In the genomic region with DNA sequence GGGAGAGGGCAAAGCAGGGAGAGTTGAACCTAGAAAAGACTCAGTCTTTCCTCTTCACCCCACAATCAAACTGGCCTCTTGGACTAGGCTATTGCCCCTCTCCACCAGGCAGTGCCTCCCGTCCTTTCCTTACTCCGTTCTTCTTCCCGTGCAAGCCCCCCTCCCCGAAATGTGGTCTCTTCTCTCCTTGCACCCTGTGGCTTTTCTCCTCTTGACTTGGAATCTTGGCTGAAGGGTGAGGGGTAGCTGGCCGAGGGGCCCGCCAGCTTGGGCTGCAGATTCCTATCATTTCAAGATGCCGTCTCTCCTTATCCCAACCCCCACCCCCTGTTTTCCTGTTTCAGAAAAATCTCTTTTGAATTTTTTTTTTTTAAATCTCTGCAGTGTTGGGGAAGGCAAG, we compare ENCODE assay signal across 19 cellular contexts. TPM values are rescaled to one million over a fixed set of nuclear protein-coding genes. Genes with fewer than 3 reads are reported as not detected.
DNase-seq lines count a peak whose midpoint lies in the region; ATAC-seq and TF ChIP-seq lines count a peak whose summit lies in the region.
"Had no signal": no experiment of that assay in that cellular context is flagged by ENCODE, and none has a peak within 500 bp of the region (broad histone marks: within the 10 kb centered on the region; RNA-seq: fewer than 3 reads in every experiment).

No MANE protein-coding gene starts in this region.

- peaks cover 11% of the 10 kb centered on the region for H3K4me1 Mint-ChIP-seq in activated T-cell treated with anti-CD3 and anti-CD28 coated beads, Interleukin-2, amount 50 U/mL, for 4 hours (ENCODE audit: low read depth)
- peaks cover 7% of the 10 kb centered on the region for H3K4me1 Mint-ChIP-seq in central memory CD8-positive, alpha-beta T cell
- H3K4me1 Mint-ChIP-seq in mesothelial cell of epicardium: peaks cover 69% of the 10 kb centered on the region
- H3K4me1 Mint-ChIP-seq in activated naive CD8-positive, alpha-beta T cell treated with anti-CD3 and anti-CD28 coated beads, Interleukin-2, amount 50 U/mL, for 24 hours: peaks cover 6% of the 10 kb centered on the region

- no peaks in the 10 kb centered on the region for H3K36me3 ChIP-seq in stomach
- H3K36me3 ChIP-seq: cardiac muscle cell had no signal

- H3K27me3 Mint-ChIP-seq in activated T-cell treated with anti-CD3 and anti-CD28 coated beads, Interleukin-2, amount 50 U/mL, for 4 hours (ENCODE audit: low read depth): peaks cover 13% of the 10 kb centered on the region
- H3K27me3 Mint-ChIP-seq in central memory CD8-positive, alpha-beta T cell: peaks cover 9% of the 10 kb centered on the region
- H3K27me3 Mint-ChIP-seq in mesothelial cell of epicardium (ENCODE audit: low read depth): peaks cover 28% of the 10 kb centered on the region
- peaks cover 35% of the 10 kb centered on the region for H3K27me3 Mint-ChIP-seq in activated naive CD8-positive, alpha-beta T cell treated with anti-CD3 and anti-CD28 coated beads, Interleukin-2, amount 50 U/mL, for 24 hours

- no peaks in the 10 kb centered on the region for H3K9me3 ChIP-seq in stomach
- H3K9me3 ChIP-seq: A549 had no signal

- peak overlapping the region in 3 of 5 donors; percentile 20 to 73 (median 72) for H3K27ac ChIP-seq in stomach
- H3K27ac ChIP-seq: A549, cardiac muscle cell had no signal

- intact Hi-C loops in stomach (cut with DNase I; ENCODE audit: low total_unique reads): no loop called here

- 48 to 75% (median 56%) methylated on average over 7 of the region's 7 CpGs for WGBS in stomach, 5 donors

- H3K4me3 ChIP-seq in stomach: peak overlapping the region in 2 of 4 donors; percentile 56 to 61
- H3K4me3 ChIP-seq: A549, cardiac muscle cell had no signal

- H3K9me3 Mint-ChIP-seq in activated T-cell treated with anti-CD3 and anti-CD28 coated beads, Interleukin-2, amount 50 U/mL, for 4 hours: no peaks in the 10 kb centered on the region
- no peaks in the 10 kb centered on the region for H3K9me3 Mint-ChIP-seq in central memory CD8-positive, alpha-beta T cell
- no peaks in the 10 kb centered on the region for H3K9me3 Mint-ChIP-seq in mesothelial cell of epicardium
- no peaks in the 10 kb centered on the region for H3K9me3 Mint-ChIP-seq in activated naive CD8-positive, alpha-beta T cell treated with anti-CD3 and anti-CD28 coated beads, Interleukin-2, amount 50 U/mL, for 24 hours

- TF ChIP-seq EP300 in stomach (IDR thresholded peaks at IDR 0.05): no peak

- H3K27ac Mint-ChIP-seq in central memory CD8-positive, alpha-beta T cell (ENCODE audit: low read depth): no peak overlapping the region
- peak overlapping the region; percentile 93 for H3K27ac Mint-ChIP-seq in mesothelial cell of epicardium
- no peak overlapping the region for H3K27ac Mint-ChIP-seq in activated naive CD8-positive, alpha-beta T cell treated with anti-CD3 and anti-CD28 coated beads, Interleukin-2, amount 50 U/mL, for 24 hours

- ATAC-seq in activated T-cell treated with anti-CD3 and anti-CD28 coated beads, Interleukin-2, amount 50 U/mL, for 4 hours: no peak
- ATAC-seq in central memory CD8-positive, alpha-beta T cell (replicated peaks; ENCODE audit: extremely low read depth, poor library complexity, severe bottlenecking): no peak
- ATAC-seq in HG03432 (IDR thresholded peaks at IDR 0.05; ENCODE audit: unreplicated experiment): no peak
- ATAC-seq in activated naive CD8-positive, alpha-beta T cell treated with anti-CD3 and anti-CD28 coated beads, Interleukin-2, amount 50 U/mL, for 24 hours: no peak
- ATAC-seq: A549; HepG2; left cardiac atrium; stimulated activated naive CD8-positive, alpha-beta T cell treated with anti-CD3 and anti-CD28 coated beads, Interleukin-15, Interleukin-2, amounts not matched to agents 100 U/mL and 50 U/mL, for 24 hours had no signal

- H3K4me1 ChIP-seq in stomach: peaks cover 18 to 28% (median 24%) of the 10 kb centered on the region in 4 donors

- no peaks in the 10 kb centered on the region for H3K36me3 Mint-ChIP-seq in activated T-cell treated with anti-CD3 and anti-CD28 coated beads, Interleukin-2, amount 50 U/mL, for 4 hours (ENCODE audit: insufficient read depth)
- H3K36me3 Mint-ChIP-seq in central memory CD8-positive, alpha-beta T cell (ENCODE audit: insufficient read depth): peaks cover 2% of the 10 kb centered on the region
- H3K36me3 Mint-ChIP-seq in mesothelial cell of epicardium: peaks cover 4% of the 10 kb centered on the region
- no peaks in the 10 kb centered on the region for H3K36me3 Mint-ChIP-seq in activated naive CD8-positive, alpha-beta T cell treated with anti-CD3 and anti-CD28 coated beads, Interleukin-2, amount 50 U/mL, for 24 hours (ENCODE audit: low read depth)

- TF ChIP-seq CTCF in mesothelial cell of epicardium (IDR thresholded peaks at IDR 0.05; ENCODE audit: unreplicated experiment) (no peak), stomach (IDR thresholded peaks at IDR 0.05) (no peak)

- no peak for TF ChIP-seq POLR2A in stomach (IDR thresholded peaks at IDR 0.05)

- peaks cover 10 to 63% (median 43%) of the 10 kb centered on the region in 3 donors for H3K27me3 ChIP-seq in stomach

- peak overlapping the region; percentile 29 for H3K4me3 Mint-ChIP-seq in activated T-cell treated with anti-CD3 and anti-CD28 coated beads, Interleukin-2, amount 50 U/mL, for 4 hours
- peak overlapping the region; percentile 84 for H3K4me3 Mint-ChIP-seq in central memory CD8-positive, alpha-beta T cell
- H3K4me3 Mint-ChIP-seq in mesothelial cell of epicardium: peak overlapping the region; percentile 84
- H3K4me3 Mint-ChIP-seq in activated naive CD8-positive, alpha-beta T cell treated with anti-CD3 and anti-CD28 coated beads, Interleukin-2, amount 50 U/mL, for 24 hours: no peak overlapping the region

- DNase-seq in activated T-cell treated with anti-CD3 and anti-CD28 coated beads, Interleukin-2, amount 50 U/mL, for 4 hours: no peak
- DNase-seq in activated T-cell treated with anti-CD3 and anti-CD28 coated beads, Interleukin-2, amount 50 U/mL, for 48 hours: no peak
- DNase-seq in central memory CD8-positive, alpha-beta T cell (ENCODE audit: low spot score in 2 of 2): no peak
- DNase-seq in mesothelial cell of epicardium (ENCODE audit: low spot score in 2 of 2, unreplicated experiment in 2 of 2): no peak
- no peak for DNase-seq in stomach
- DNase-seq in DMS 273 (lab: John Stamatoyannopoulos, UW; ENCODE audit: unreplicated experiment): no peak
- no peak for DNase-seq in activated naive CD8-positive, alpha-beta T cell treated with anti-CD3 and anti-CD28 coated beads, Interleukin-2, amount 50 U/mL, for 24 hours
- DNase-seq: activated CD4-positive, alpha-beta T cell treated with anti-CD3 and anti-CD28 coated beads for 1 hour; activated CD8-positive, alpha-beta memory T cell treated with anti-CD3 and anti-CD28 coated beads, Interleukin-2, amount 50 U/mL, for 48 hours; effector CD8-positive, alpha-beta T cell; left cardiac atrium; MM.1S; NCI-H2029 treated with DMSO at 0.1 percent for 48 hours; Right ventricle myocardium superior; stimulated activated naive CD8-positive, alpha-beta T cell treated with anti-CD3 and anti-CD28 coated beads, Interleukin-15, Interleukin-2, amounts not matched to agents 100 U/mL and 50 U/mL, for 24 hours had no signal

RNA-seq across cellular contexts. Expression of a gene that starts 1.6 kb away (rescaled TPM):
- total RNA-seq in activated T-cell treated with anti-CD3 and anti-CD28 coated beads, Interleukin-2, amount 50 U/mL, for 4 hours: under 1 TPM in 2 of 3 donors, not detected in 1; 0.05 to 0.24 TPM
- total RNA-seq in mesothelial cell of epicardium (146 to 165 TPM (median 151 TPM) in 3 replicates), stomach (10 to 100 TPM in 1 of 5 donors, 1 to 10 TPM in 3, not detected in 1; 2.3 to 19.5 (median 6.0) TPM)
- 1 to 10 TPM; 1.7 to 2.9 (median 2.4) TPM for polyA plus RNA-seq in stomach
